Comparison of ENCODE assay signal across 13 cellular contexts in the genomic region with DNA sequence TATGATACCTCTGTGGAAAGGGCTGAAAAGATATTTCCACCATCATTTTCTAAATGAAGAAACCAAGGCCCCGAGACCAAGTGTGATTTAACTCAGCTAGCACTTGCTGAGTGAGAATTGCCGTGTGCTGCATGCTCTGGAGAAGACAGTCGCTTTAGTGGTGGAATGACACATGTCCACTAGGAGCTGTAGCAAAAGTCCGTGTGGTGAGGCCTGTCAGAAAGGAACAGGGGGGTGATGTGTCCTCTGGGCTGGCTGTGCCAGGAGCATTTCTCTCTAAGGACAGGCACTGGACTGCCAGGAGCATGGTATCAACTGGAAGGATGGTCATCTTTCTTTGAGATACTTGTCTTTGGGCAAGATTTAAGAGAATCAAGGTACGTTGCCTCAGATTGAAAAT.
"Had no signal": no experiment of that assay in that cellular context is flagged by ENCODE, and none has a peak within 500 bp of the region (broad histone marks: within the 10 kb centered on the region; RNA-seq: fewer than 3 reads in every experiment).

No MANE protein-coding gene starts in this region.

- H3K27me3 ChIP-seq: foreskin keratinocyte, heart left ventricle, tibial artery had no signal

- H3K4me1 Mint-ChIP-seq: activated naive CD8-positive, alpha-beta T cell treated with anti-CD3 and anti-CD28 coated beads for 36 hours had no signal

- H3K9me3 Mint-ChIP-seq: activated CD4-positive, alpha-beta memory T cell treated with anti-CD3 and anti-CD28 coated beads for 36 hours; activated naive CD8-positive, alpha-beta T cell treated with anti-CD3 and anti-CD28 coated beads for 36 hours had no signal

- FAIRE-seq: endometrium, islet of Langerhans had no signal

- H3K79me2 ChIP-seq: parathyroid adenoma had no signal

- H3K27ac ChIP-seq: foreskin keratinocyte, heart left ventricle, parathyroid adenoma had no signal

- H3K4me1 ChIP-seq: parathyroid adenoma had no signal

- H3K27ac Mint-ChIP-seq: activated CD4-positive, alpha-beta memory T cell treated with anti-CD3 and anti-CD28 coated beads for 36 hours; activated naive CD8-positive, alpha-beta T cell treated with anti-CD3 and anti-CD28 coated beads for 36 hours had no signal

- H3K4me3 ChIP-seq: heart left ventricle, skin epidermis, tibial artery had no signal

- H3K27me3 Mint-ChIP-seq: activated CD4-positive, alpha-beta memory T cell treated with anti-CD3 and anti-CD28 coated beads for 36 hours; activated naive CD8-positive, alpha-beta T cell treated with anti-CD3 and anti-CD28 coated beads for 36 hours had no signal

- ATAC-seq: foreskin keratinocyte had no signal

- H3K9me3 ChIP-seq: tibial artery had no signal

- H3K9ac ChIP-seq: parathyroid adenoma had no signal

- H3K4me3 Mint-ChIP-seq: activated CD4-positive, alpha-beta memory T cell treated with anti-CD3 and anti-CD28 coated beads for 36 hours; activated naive CD8-positive, alpha-beta T cell treated with anti-CD3 and anti-CD28 coated beads for 36 hours had no signal

- DNase-seq: activated CD4-positive, alpha-beta memory T cell treated with anti-CD3 and anti-CD28 coated beads for 36 hours; activated CD4-positive, CD25-positive, alpha-beta regulatory T cell treated with anti-CD3 and anti-CD28 coated beads, Interleukin-2, amount 50 U/mL, for 72 hours; activated gamma-delta T cell treated with Interleukin-2 at 50 U/mL for 16 hours; activated naive CD8-positive, alpha-beta T cell treated with anti-CD3 and anti-CD28 coated beads for 36 hours; activated T-cell treated with anti-CD3 and anti-CD28 coated beads, Interleukin-2, amount 50 U/mL, for 48 hours; foreskin keratinocyte; stimulated activated CD4-positive, alpha-beta T cell treated with anti-CD3 and anti-CD28 coated beads, Interleukin-4, amount 100 ng/mL, for 4 hours; tibial artery had no signal

- H2AFZ ChIP-seq: parathyroid adenoma had no signal
